8 cellular contexts compared by ENCODE assay signal in the genomic region with DNA sequence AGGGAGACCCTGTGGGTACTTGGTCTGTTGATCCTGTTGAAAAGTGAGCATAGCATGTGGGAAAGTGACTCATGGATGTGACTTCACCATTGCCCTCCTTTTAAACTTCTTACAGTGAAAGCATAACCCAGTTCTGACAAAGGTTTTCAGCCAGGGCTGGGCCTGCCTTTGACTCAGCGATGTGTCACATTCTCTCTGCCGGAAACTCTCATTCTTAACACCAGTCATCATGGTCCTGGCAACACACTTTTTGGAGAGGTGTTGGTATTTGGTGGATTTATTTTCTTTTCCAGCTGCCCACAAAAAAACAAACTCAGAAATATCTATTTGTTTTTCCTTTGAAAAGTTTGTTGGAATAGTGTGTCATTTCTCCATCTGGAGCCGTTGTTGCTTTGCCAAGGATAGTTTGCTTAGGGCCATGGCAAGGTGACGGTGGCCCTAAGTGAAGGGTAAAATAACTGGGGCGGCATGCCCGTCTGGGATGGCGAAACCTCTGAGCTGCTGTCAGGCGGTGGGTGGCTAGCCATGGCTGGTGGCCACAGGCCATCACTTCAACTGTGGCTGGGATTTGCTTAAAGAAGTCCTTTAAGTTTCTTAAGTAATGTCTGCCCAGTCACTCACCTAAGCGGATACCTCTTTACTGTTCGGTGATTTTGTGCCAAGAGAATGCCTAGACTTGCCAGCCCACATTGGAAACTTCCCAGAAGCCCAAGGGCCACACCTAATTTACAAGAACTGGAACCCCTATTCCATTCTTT.
DNase-seq lines count a peak whose midpoint lies in the region; ATAC-seq lines count a peak whose summit lies in the region.

No MANE protein-coding gene starts in this region.

- no peak for ATAC-seq in GM21390 (IDR thresholded peaks at IDR 0.05; ENCODE audit: unreplicated experiment)
- no peak for ATAC-seq in GM18519 (IDR thresholded peaks at IDR 0.05; ENCODE audit: low FRiP score, unreplicated experiment)

- DNase-seq in activated T-cell treated with anti-CD3 and anti-CD28 coated beads for 24 hours (ENCODE audit: low read depth) = peak; percentile 39
- no peak for DNase-seq in activated T-cell treated with anti-CD3 and anti-CD28 coated beads for 4 hours
- DNase-seq in T1000 (lab: John Stamatoyannopoulos, UW) = peak; percentile 80
- DNase-seq in glomerular endothelial cell (ENCODE audit: extremely low read depth, low read depth, low spot score) = peak; percentile 90
- peak; percentile 39 to 44 for DNase-seq in stimulated activated CD4-positive, alpha-beta T cell treated with anti-CD3 and anti-CD28 coated beads, Interleukin-15, amount 100 ng/mL, for 48 hours (ENCODE audit: low read depth in 2 of 2)
- no peak for DNase-seq in NCI-H1417 treated with DMSO at 0.1 percent for 48 hours (lab: John Stamatoyannopoulos, UW)

Comparison
In these comparisons a context has a peak if more than half of its experiments do, and no peak if none do; other contexts are left out.
1. DNase-seq: peak in activated T-cell treated with anti-CD3 and anti-CD28 coated beads for 24 hours (single experiment), T1000 (single experiment), glomerular endothelial cell (single experiment) and stimulated activated CD4-positive, alpha-beta T cell treated with anti-CD3 and anti-CD28 coated beads, Interleukin-15, amount 100 ng/mL, for 48 hours (2 of 2); none in activated T-cell treated with anti-CD3 and anti-CD28 coated beads for 4 hours (single experiment) and NCI-H1417 treated with DMSO at 0.1 percent for 48 hours (single experiment).